2 cellular contexts compared by ENCODE assay signal in genomic region chr12:1502856-1503255, GRCh38.
TF ChIP-seq lines count a peak whose summit lies in the region.

No MANE protein-coding gene starts in this region.

TF ChIP-seq in HCT116, 20 proteins besides CTCF, POLR2A, EP300 and RAD21 (continued from another document):
- TF ChIP-seq ZBTB33 (IDR thresholded peaks at IDR 0.05; ENCODE audit: extremely low read depth, insufficient replicate concordance, low read length), result no peak

TF ChIP-seq in WTC11, 78 proteins besides CTCF, POLR2A, EP300 and RAD21 (continued from another document):
- TF ChIP-seq AFF4 (CRISPR knock-in tag; IDR thresholded peaks at IDR 0.05; ENCODE audit: borderline replicate concordance) (no peak), PRDM15 (CRISPR knock-in tag; IDR thresholded peaks at IDR 0.05) (no peak), ZNF232 (CRISPR knock-in tag; IDR thresholded peaks at IDR 0.05) (no peak), ZMAT4 (CRISPR knock-in tag; IDR thresholded peaks at IDR 0.05) (no peak), ZNF512 (CRISPR knock-in tag; IDR thresholded peaks at IDR 0.05; ENCODE audit: borderline replicate concordance) (no peak), HMGXB4 (CRISPR knock-in tag; IDR thresholded peaks at IDR 0.05) (no peak), TP53 (CRISPR knock-in tag; IDR thresholded peaks at IDR 0.05) (no peak), GTF2I (CRISPR knock-in tag; conservative IDR thresholded peaks at IDR 0.05) (no peak), ZNF423 (CRISPR knock-in tag; IDR thresholded peaks at IDR 0.05) (no peak), ATF1 (CRISPR knock-in tag; IDR thresholded peaks at IDR 0.05) (no peak), EMX1 (CRISPR knock-in tag; IDR thresholded peaks at IDR 0.05) (no peak), RORB (CRISPR knock-in tag; IDR thresholded peaks at IDR 0.05) (no peak), KAT7 (CRISPR knock-in tag; IDR thresholded peaks at IDR 0.05; ENCODE audit: borderline replicate concordance) (no peak), TCF7 (CRISPR knock-in tag; IDR thresholded peaks at IDR 0.05; ENCODE audit: low read depth) (no peak), AR (CRISPR knock-in tag; IDR thresholded peaks at IDR 0.05) (no peak), TEAD1 (CRISPR knock-in tag; IDR thresholded peaks at IDR 0.05) (no peak), E2F1 (CRISPR knock-in tag; IDR thresholded peaks at IDR 0.05) (no peak)
